In genomic region chr15:55619783-55620182, GRCh38 we compare ENCODE assay signal across 21 cellular contexts.
"Had no signal": no experiment of that assay in that cellular context is flagged by ENCODE, and none has a peak within 500 bp of the region (broad histone marks: within the 10 kb centered on the region; RNA-seq: fewer than 3 reads in every experiment).

No MANE protein-coding gene starts in this region.

- H3K9me3 ChIP-seq: esophagus squamous epithelium, left ventricle myocardium inferior, lower lobe of right lung, psoas muscle, thoracic aorta, transverse colon had no signal

- H3K4me1 ChIP-seq: esophagus squamous epithelium, foreskin keratinocyte, left ventricle myocardium inferior, lower lobe of right lung, parathyroid adenoma, psoas muscle, transverse colon had no signal

- H3K4me3 Mint-ChIP-seq: dendritic cell treated with granulocyte-macrophage colony-stimulating factor and Interleukin-4, amounts not matched to agents 40 ng/mL and 50 ng/mL, for 4 days; effector memory CD8-positive, alpha-beta T cell; naive B cell; nephron; stimulated activated naive B cell treated with anti-CD40 and anti-IgM and Interleukin-4, amounts not matched to agents 10 μg/mL and 1 μg/mL and 100 μg/mL, for 72 hours; stimulated activated naive CD8-positive, alpha-beta T cell treated with anti-CD3 and anti-CD28 coated beads, Interleukin-15, amount 100 ng/mL, for 72 hours had no signal

- H3K27ac ChIP-seq: esophagus squamous epithelium, foreskin keratinocyte, left ventricle myocardium inferior, lower lobe of right lung, parathyroid adenoma, psoas muscle, thoracic aorta, transverse colon had no signal

- H3K36me3 ChIP-seq: esophagus squamous epithelium, thoracic aorta, transverse colon had no signal

- H3K9ac ChIP-seq: parathyroid adenoma had no signal

- H3K27me3 ChIP-seq: transverse colon had no signal

- H3K36me3 Mint-ChIP-seq: naive B cell; stimulated activated naive B cell treated with anti-CD40 and anti-IgM and Interleukin-4, amounts not matched to agents 10 μg/mL and 1 μg/mL and 100 μg/mL, for 72 hours had no signal

- H3K27ac Mint-ChIP-seq: dendritic cell treated with granulocyte-macrophage colony-stimulating factor and Interleukin-4, amounts not matched to agents 40 ng/mL and 50 ng/mL, for 4 days; effector memory CD8-positive, alpha-beta T cell; nephron; stimulated activated naive B cell treated with anti-CD40 and anti-IgM and Interleukin-4, amounts not matched to agents 10 μg/mL and 1 μg/mL and 100 μg/mL, for 72 hours; stimulated activated naive CD8-positive, alpha-beta T cell treated with anti-CD3 and anti-CD28 coated beads, Interleukin-15, amount 100 ng/mL, for 72 hours had no signal

- H3K9me3 Mint-ChIP-seq: dendritic cell treated with granulocyte-macrophage colony-stimulating factor and Interleukin-4, amounts not matched to agents 40 ng/mL and 50 ng/mL, for 4 days; effector memory CD8-positive, alpha-beta T cell; naive B cell; nephron; stimulated activated naive B cell treated with anti-CD40 and anti-IgM and Interleukin-4, amounts not matched to agents 10 μg/mL and 1 μg/mL and 100 μg/mL, for 72 hours; stimulated activated naive CD8-positive, alpha-beta T cell treated with anti-CD3 and anti-CD28 coated beads, Interleukin-15, amount 100 ng/mL, for 72 hours had no signal

- DNase-seq: effector memory CD8-positive, alpha-beta T cell; esophagus squamous epithelium; foreskin keratinocyte; kidney; left cardiac atrium; left ventricle myocardium inferior; lower lobe of right lung; mesenchymal stem cell; naive B cell; psoas muscle; retina; stimulated activated CD4-positive, alpha-beta T cell treated with anti-CD3 and anti-CD28 coated beads, Interleukin-2, amount 100 ng/mL, for 24 hours; stimulated activated CD4-positive, alpha-beta T cell treated with anti-CD3 and anti-CD28 coated beads, Interleukin-4, amount 100 ng/mL, for 4 hours; stimulated activated naive B cell treated with anti-CD40 and anti-IgM and Interleukin-4, amounts not matched to agents 10 μg/mL and 1 μg/mL and 100 μg/mL, for 72 hours; stimulated activated naive CD8-positive, alpha-beta T cell treated with anti-CD3 and anti-CD28 coated beads, Interleukin-15, amount 100 ng/mL, for 72 hours; substantia nigra; transverse colon had no signal

- H3K4me3 ChIP-seq: esophagus squamous epithelium, left ventricle myocardium inferior, lower lobe of right lung, psoas muscle, thoracic aorta, transverse colon had no signal

- H3K4me1 Mint-ChIP-seq: naive B cell; nephron; stimulated activated naive B cell treated with anti-CD40 and anti-IgM and Interleukin-4, amounts not matched to agents 10 μg/mL and 1 μg/mL and 100 μg/mL, for 72 hours; stimulated activated naive CD8-positive, alpha-beta T cell treated with anti-CD3 and anti-CD28 coated beads, Interleukin-15, amount 100 ng/mL, for 72 hours had no signal
